Comparison of ENCODE assay signal across 8 cellular contexts in genomic region chr7:22173884-22174573, GRCh38.
DNase-seq lines count a peak whose midpoint lies in the region; ATAC-seq and TF ChIP-seq lines count a peak whose summit lies in the region.

No MANE protein-coding gene starts in this region.

- H3K4me1 ChIP-seq in breast epithelium (no peaks in the 10 kb centered on the region), mucosa of descending colon (ENCODE audit: low read depth) (no peaks in the 10 kb centered on the region), trophoblast cell (ENCODE audit: control insufficient read depth in 1 of 2, insufficient read depth in 2 of 2, low read length in 2 of 2) (no peaks in the 10 kb centered on the region)

- H2AK5ac ChIP-seq in trophoblast cell (ENCODE audit: low read length): no peak overlapping the region

- no peak for TF ChIP-seq POLR2A in breast epithelium (IDR thresholded peaks at IDR 0.05)

- intact Hi-C loops in MCF 10A (cut with micrococcal nuclease) (no loop called here), breast epithelium (cut with DNase I; ENCODE audit: low total_unique reads) (loop anchor here (10.0 kb wide), 1 partner anchor 1859 kb away; no protein-coding TSS in a partner anchor), mucosa of descending colon (cut with DNase I, micrococcal nuclease) (no loop called here)

- peak; percentile 5 for DNase-seq in MCF 10A (ENCODE audit: unreplicated experiment)
- DNase-seq in breast epithelium (ENCODE audit: low spot score in 2 of 2): no peak
- DNase-seq in OCI-M1 (lab: John Stamatoyannopoulos, UW): peak; percentile 79
- DNase-seq in mucosa of descending colon: no peak
- no peak for DNase-seq in GOT3 (lab: John Stamatoyannopoulos, UW)
- DNase-seq in trophoblast cell: no peak
- DNase-seq in omental fat pad (ENCODE audit: low spot score): no peak

- H3K9ac ChIP-seq in trophoblast cell (ENCODE audit: low read length): no peak overlapping the region

- no peak overlapping the region for H3K4me3 Mint-ChIP-seq in MCF 10A (ENCODE audit: unreplicated experiment)

- H3K27me3 Mint-ChIP-seq in MCF 10A (ENCODE audit: insufficient read depth, unreplicated experiment): no peaks in the 10 kb centered on the region

- no peak overlapping the region for H2BK120ac ChIP-seq in trophoblast cell (ENCODE audit: insufficient read depth, low read length, poor library complexity)

- H3K4me3 ChIP-seq in breast epithelium (no peak overlapping the region), mucosa of descending colon (no peak overlapping the region), trophoblast cell (ENCODE audit: low read depth, low read length) (no peak overlapping the region)

- POLR2A ChIA-PET in MCF 10A (lab: Yijun Ruan, JAX): no interaction called here

- H3K9me3 Mint-ChIP-seq in MCF 10A (ENCODE audit: unreplicated experiment): no peaks in the 10 kb centered on the region

- H3K18ac ChIP-seq in trophoblast cell (ENCODE audit: low read length): no peak overlapping the region

- no peak overlapping the region for H4K12ac ChIP-seq in trophoblast cell (ENCODE audit: low read depth, low read length)

- H3K4me2 ChIP-seq in trophoblast cell (ENCODE audit: low read length): no peak overlapping the region

- no TSS peak for BruUV-seq in MCF 10A (replicated peaks; lab: Mats Ljungman, UMichigan)

- no CpG with 5 or more reads among the region's 4 CpGs for WGBS in trophoblast cell (ENCODE audit: extremely low coverage, insufficient coverage, insufficient read length)

- H3K9me3 ChIP-seq in breast epithelium: no peaks in the 10 kb centered on the region
- no peaks in the 10 kb centered on the region for H3K9me3 ChIP-seq in mucosa of descending colon
- no peaks in the 10 kb centered on the region for H3K9me3 ChIP-seq in trophoblast cell (ENCODE audit: insufficient read depth, low read depth, low read length)

- no peaks in the 10 kb centered on the region for H3K36me3 ChIP-seq in breast epithelium
- H3K36me3 ChIP-seq in mucosa of descending colon (ENCODE audit: low read depth): no peaks in the 10 kb centered on the region
- no peaks in the 10 kb centered on the region for H3K36me3 ChIP-seq in trophoblast cell (ENCODE audit: control insufficient read depth in 1 of 2, insufficient read depth in 2 of 2, low read length in 2 of 2)

- H3K4me1 Mint-ChIP-seq in MCF 10A (ENCODE audit: insufficient read depth, unreplicated experiment): no peaks in the 10 kb centered on the region

- H4K8ac ChIP-seq in trophoblast cell (ENCODE audit: low read depth, low read length): no peak overlapping the region

- no peak overlapping the region for H2AFZ ChIP-seq in trophoblast cell (ENCODE audit: insufficient read depth, low read length, poor library complexity)

- H3K27ac ChIP-seq in breast epithelium: no peak overlapping the region
- no peak overlapping the region for H3K27ac ChIP-seq in trophoblast cell (ENCODE audit: low read depth, low read length)

- no peak overlapping the region for H2BK12ac ChIP-seq in trophoblast cell (ENCODE audit: low read length)

- H3K23ac ChIP-seq in trophoblast cell (ENCODE audit: low read length): no peak overlapping the region

- no peak overlapping the region for H3K4ac ChIP-seq in trophoblast cell (ENCODE audit: low read depth, low read length)

- H3K36me3 Mint-ChIP-seq in MCF 10A (ENCODE audit: insufficient read depth, unreplicated experiment): no peaks in the 10 kb centered on the region

- H4K91ac ChIP-seq in trophoblast cell (ENCODE audit: low read depth, low read length): no peak overlapping the region

- CTCF ChIA-PET in MCF 10A (lab: Yijun Ruan, JAX): no interaction called here

- peak; percentile 77 for ATAC-seq in HG02840 (IDR thresholded peaks at IDR 0.05; ENCODE audit: low FRiP score, unreplicated experiment)
- ATAC-seq in mucosa of descending colon: peak; percentile 22
- no peak for ATAC-seq in omental fat pad (ENCODE audit: low FRiP score)

- no peaks in the 10 kb centered on the region for H3K79me2 ChIP-seq in trophoblast cell (ENCODE audit: control insufficient read depth, insufficient read depth, low read length, poor library complexity)

- H3K14ac ChIP-seq in trophoblast cell (ENCODE audit: low read length): no peak overlapping the region

- no peak overlapping the region for H2BK5ac ChIP-seq in trophoblast cell (ENCODE audit: low read depth, low read length, poor library complexity)

- no peaks in the 10 kb centered on the region for H3K27me3 ChIP-seq in breast epithelium
- H3K27me3 ChIP-seq in trophoblast cell (ENCODE audit: insufficient read depth, low read length): no peaks in the 10 kb centered on the region

- H3K27ac Mint-ChIP-seq in MCF 10A (ENCODE audit: low read depth, unreplicated experiment): no peak overlapping the region

- TF ChIP-seq CTCF in MCF 10A (IDR thresholded peaks at IDR 0.05; ENCODE audit: unreplicated experiment) (no peak), breast epithelium (IDR thresholded peaks at IDR 0.05) (no peak), mucosa of descending colon (IDR thresholded peaks at IDR 0.05) (no peak), omental fat pad (IDR thresholded peaks at IDR 0.05) (no peak)

- no peaks in the 10 kb centered on the region for H3K79me1 ChIP-seq in trophoblast cell (ENCODE audit: low read length)

Comparison
In these comparisons a context has a peak if more than half of its experiments do, and no peak if none do; other contexts are left out.
1. DNase-seq: peak in MCF 10A (single experiment) and OCI-M1 (single experiment); none in breast epithelium (0 of 2), mucosa of descending colon (0 of 3), GOT3 (single experiment), trophoblast cell (0 of 2) and omental fat pad (single experiment).